Comparison of ENCODE assay signal across 37 cellular contexts in genomic region chr2:232190796-232191195, GRCh38.
"Had no signal": no experiment of that assay in that cellular context is flagged by ENCODE, and none has a peak within 500 bp of the region (broad histone marks: within the 10 kb centered on the region; RNA-seq: fewer than 3 reads in every experiment).

No MANE protein-coding gene starts in this region.

- H3K4me1 Mint-ChIP-seq: activated CD4-positive, alpha-beta T cell treated with anti-CD3 and anti-CD28 coated beads, Interleukin-2, amount 10 ng/mL, durations not matched to agents 7 days and 5 days had no signal

- H3K27me3 Mint-ChIP-seq: activated CD4-positive, alpha-beta T cell treated with anti-CD3 and anti-CD28 coated beads, Interleukin-2, amount 10 ng/mL, durations not matched to agents 7 days and 5 days; activated T-cell treated with anti-CD3 and anti-CD28 coated beads, Interleukin-2, amount 50 U/mL, for 24 hours had no signal

- H3K4me3 ChIP-seq: adrenal gland, body of pancreas, breast epithelium had no signal

- H3K4me2 ChIP-seq: KMS-11 had no signal

- H3K4me3 Mint-ChIP-seq: activated CD4-positive, alpha-beta T cell treated with anti-CD3 and anti-CD28 coated beads, Interleukin-2, amount 10 ng/mL, durations not matched to agents 7 days and 5 days; activated CD8-positive, alpha-beta T cell treated with anti-CD3 and anti-CD28 coated beads, Interleukin-2, amount 10 ng/mL, durations not matched to agents 7 days and 5 days; activated naive CD4-positive, alpha-beta T cell treated with anti-CD3 and anti-CD28 coated beads for 36 hours; activated T-cell treated with anti-CD3 and anti-CD28 coated beads, Interleukin-2, amount 50 U/mL, for 24 hours had no signal

- H3K4me1 ChIP-seq: adrenal gland, body of pancreas, breast epithelium had no signal

- H3K27ac ChIP-seq: adrenal gland, body of pancreas, breast epithelium, KMS-11, RWPE1, WERI-Rb-1 had no signal

- H3K27ac Mint-ChIP-seq: activated CD4-positive, alpha-beta T cell treated with anti-CD3 and anti-CD28 coated beads, Interleukin-2, amount 10 ng/mL, durations not matched to agents 7 days and 5 days; activated CD8-positive, alpha-beta T cell treated with anti-CD3 and anti-CD28 coated beads, Interleukin-2, amount 10 ng/mL, durations not matched to agents 7 days and 5 days; activated naive CD4-positive, alpha-beta T cell treated with anti-CD3 and anti-CD28 coated beads for 36 hours; activated naive CD4-positive, alpha-beta T cell treated with anti-CD3 and anti-CD28 coated beads, Interleukin-2, amount 50 U/mL, for 72 hours; activated T-cell treated with anti-CD3 and anti-CD28 coated beads, Interleukin-2, amount 50 U/mL, for 24 hours; activated T-helper 2 cell treated with anti-CD3 and anti-CD28 coated beads, Interferon-gamma antibody, Interleukin-2, Interleukin-4, amounts not matched to agents 10 μg/mL and 5 μg/mL and 100 μg/mL, durations not matched to agents 14 hours and 24 hours and 36 hours had no signal

- H3K27me3 ChIP-seq: adrenal gland, body of pancreas, breast epithelium had no signal

- H3K36me3 ChIP-seq: adrenal gland, breast epithelium, WERI-Rb-1 had no signal

- FAIRE-seq: astrocyte, RCC 7860 had no signal

- DNase-seq: activated CD4-positive, alpha-beta T cell treated with anti-CD3 and anti-CD28 coated beads for 1 hour; activated CD4-positive, alpha-beta T cell treated with anti-CD3 and anti-CD28 coated beads, Interleukin-2, amount 10 ng/mL, durations not matched to agents 7 days and 5 days; activated CD4-positive, alpha-beta T cell treated with anti-CD3 and anti-CD28 coated beads, Interleukin-2, amount 50 U/mL, for 48 hours; activated CD4-positive, CD25-positive, alpha-beta regulatory T cell; activated CD8-positive, alpha-beta T cell treated with anti-CD3 and anti-CD28 coated beads, Interleukin-2, amount 10 ng/mL, durations not matched to agents 7 days and 5 days; activated gamma-delta T cell; activated naive CD4-positive, alpha-beta T cell treated with anti-CD3 and anti-CD28 coated beads for 36 hours; activated T-cell treated with anti-CD3 and anti-CD28 coated beads, Interleukin-2, amount 50 U/mL, for 24 hours; adrenal gland; body of pancreas; central memory CD4-positive, alpha-beta T cell; MM.1S; MV-4-11; NCI-H1092; NCI-H1436 treated with DMSO at 0.1 percent for 48 hours; NCI-H1694 treated with DMSO at 0.1 percent for 48 hours; NCI-H2029; NCI-H345; NCI-H524 treated with DMSO at 0.1 percent for 48 hours; NCI-H748 treated with DMSO at 0.1 percent for 48 hours; NK-92 treated with Interleukin-12 subunit alpha and Interleukin-12 subunit beta, amount 100 ng/mL, for 24 hours; PC-3; SIG-M5; SW 1271; T-helper 1 cell; T-helper 2 cell; T-helper 9 cell; WERI-Rb-1 had no signal

- ATAC-seq: activated CD8-positive, alpha-beta T cell treated with anti-CD3 and anti-CD28 coated beads, Interleukin-2, amount 10 ng/mL, durations not matched to agents 7 days and 5 days; activated naive CD4-positive, alpha-beta T cell treated with anti-CD3 and anti-CD28 coated beads, Interleukin-2, amount 50 U/mL, for 72 hours; body of pancreas; PC-3; Right ventricle myocardium inferior; SK-N-SH treated with all-trans-retinoic acid at 6 μM for 48 hours had no signal
